8 cellular contexts compared by ENCODE assay signal in the genomic region with DNA sequence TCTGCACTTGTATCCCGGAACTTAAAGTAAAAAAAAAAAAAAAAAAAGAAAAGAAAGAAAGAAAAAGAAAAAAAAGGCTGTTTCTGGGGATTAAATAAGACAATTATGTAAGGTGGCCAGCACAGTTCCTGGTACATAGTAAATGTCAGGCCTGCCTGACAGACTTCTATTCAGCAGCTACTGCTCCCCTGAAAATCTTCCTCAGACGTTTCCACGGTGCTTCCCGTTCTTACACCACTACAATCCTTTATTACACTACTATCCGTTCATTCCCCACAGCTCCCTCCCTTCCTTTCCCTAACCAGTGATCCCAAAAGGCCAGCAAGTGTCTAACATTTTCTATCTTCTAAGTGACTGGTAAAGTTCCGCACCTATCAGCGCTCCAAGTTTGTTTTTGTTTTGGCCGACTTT. TPM values are rescaled to one million over a fixed set of nuclear protein-coding genes. Genes with fewer than 3 reads are reported as not detected.
DNase-seq lines count a peak whose midpoint lies in the region; ATAC-seq and TF ChIP-seq lines count a peak whose summit lies in the region.

No MANE protein-coding gene starts in this region.

- H3K9ac ChIP-seq in SU-DHL-6 (ENCODE audit: low read length) = peak overlapping the region; percentile 85

- H3K27me3 Mint-ChIP-seq in activated T-cell treated with anti-CD3 and anti-CD28 coated beads, Interleukin-2, amount 50 U/mL, for 72 hours (ENCODE audit: low read depth) = no peaks in the 10 kb centered on the region

- H3K36me3 ChIP-seq in SU-DHL-6 (ENCODE audit: low read length) = peaks cover 15% of the 10 kb centered on the region; the same call in 1 of the 2 replicates

- no peak for ATAC-seq in activated T-cell treated with anti-CD3 and anti-CD28 coated beads, Interleukin-2, amount 50 U/mL, for 72 hours (replicated peaks in 1 of 2)
- ATAC-seq in GM18520 (IDR thresholded peaks at IDR 0.05; ENCODE audit: unreplicated experiment) = no peak

- H3K4me2 ChIP-seq in SU-DHL-6 (ENCODE audit: low read depth, low read length, poor library complexity, severe bottlenecking) = peak overlapping the region; percentile 100

- peaks cover 42% of the 10 kb centered on the region for H3K4me1 Mint-ChIP-seq in activated T-cell treated with anti-CD3 and anti-CD28 coated beads, Interleukin-2, amount 50 U/mL, for 72 hours (ENCODE audit: low read depth)

- peaks cover 24% of the 10 kb centered on the region; the same call in 1 of the 2 replicates for H3F3A ChIP-seq in SU-DHL-6 (ENCODE audit: insufficient read depth)

- H3K79me2 ChIP-seq in SU-DHL-6 (ENCODE audit: insufficient read depth, low read length) = peaks cover 42% of the 10 kb centered on the region

- peaks cover 6 to 9% of the 10 kb centered on the region in 2 donors for H3K36me3 Mint-ChIP-seq in activated T-cell treated with anti-CD3 and anti-CD28 coated beads, Interleukin-2, amount 50 U/mL, for 72 hours (ENCODE audit: insufficient read depth in 2 of 2)

- peak overlapping the region; percentile 76 for H2AFZ ChIP-seq in SU-DHL-6 (ENCODE audit: low read depth, low read length, severe bottlenecking)

- H3K4me3 ChIP-seq in SU-DHL-6 (ENCODE audit: insufficient read depth, low read length, poor library complexity, severe bottlenecking) = peak overlapping the region; percentile 76
- peak overlapping the region; percentile 79 to 91 for H3K4me3 ChIP-seq in foreskin fibroblast (ENCODE audit: low read depth in 1 of 2, low read length in 2 of 2)
- H3K4me3 ChIP-seq in retinal pigment epithelial cell (ENCODE audit: low read length) = peak overlapping the region; percentile 83

- no peaks in the 10 kb centered on the region for H3K9me3 Mint-ChIP-seq in activated T-cell treated with anti-CD3 and anti-CD28 coated beads, Interleukin-2, amount 50 U/mL, for 72 hours

- TF ChIP-seq CTCF in SU-DHL-6 (IDR thresholded peaks at IDR 0.05; ENCODE audit: insufficient read depth, low read length, poor library complexity, severe bottlenecking) (no peak), foreskin fibroblast (IDR thresholded peaks at IDR 0.05; ENCODE audit: low read depth, low read length) (no peak), retinal pigment epithelial cell (conservative IDR thresholded peaks at IDR 0.05; ENCODE audit: low read depth, low read length) (no peak)

- peak overlapping the region; percentile 91 to 94 for H3K4me3 Mint-ChIP-seq in activated T-cell treated with anti-CD3 and anti-CD28 coated beads, Interleukin-2, amount 50 U/mL, for 72 hours

- peaks cover 16% of the 10 kb centered on the region; the same call in 1 of the 2 replicates for H4K20me1 ChIP-seq in SU-DHL-6 (ENCODE audit: low read depth, low read length)

- no peaks in the 10 kb centered on the region for H3K27me3 ChIP-seq in SU-DHL-6 (ENCODE audit: low read length)

- no peaks in the 10 kb centered on the region for H3K9me3 ChIP-seq in SU-DHL-6 (ENCODE audit: insufficient read depth, low read length)

- peak overlapping the region; percentile 94 for H3K27ac ChIP-seq in SU-DHL-6 (ENCODE audit: low read depth, low read length)

- peak overlapping the region; percentile 97 for H3K27ac Mint-ChIP-seq in activated T-cell treated with anti-CD3 and anti-CD28 coated beads, Interleukin-2, amount 50 U/mL, for 72 hours

- no peaks in the 10 kb centered on the region for H3K9me2 ChIP-seq in SU-DHL-6 (replicated peaks; ENCODE audit: insufficient read depth, low read length)

- no peak for DNase-seq in activated T-cell treated with anti-CD3 and anti-CD28 coated beads, Interleukin-2, amount 50 U/mL, for 72 hours
- DNase-seq in activated T-cell treated with anti-CD3 and anti-CD28 coated beads, Interleukin-2, amount 50 U/mL, for 1 hour = no peak
- DNase-seq in foreskin fibroblast = peak in 1 of 2 donors; percentile 8
- DNase-seq in retinal pigment epithelial cell (ENCODE audit: low read depth) = no peak
- no peak for DNase-seq in D341Med (ENCODE audit: low spot score)
- DNase-seq in NCI-H510A treated with DMSO at 0.1 percent for 48 hours (lab: John Stamatoyannopoulos, UW) = no peak

RNA-seq across cellular contexts. Expression of gene RB1, which starts 0.6 kb away (rescaled TPM):
- total RNA-seq in activated T-cell treated with anti-CD3 and anti-CD28 coated beads, Interleukin-2, amount 50 U/mL, for 72 hours = 10 to 100 TPM; 32.5 to 37.7 TPM
